Comparison of ENCODE assay signal across 22 cellular contexts in genomic region chr19:16892868-16893685, GRCh38. TPM values are rescaled to one million over a fixed set of nuclear protein-coding genes. Genes with fewer than 3 reads are reported as not detected.
A peak's percentile ranks its signal among the peaks of the same experiment; 100 is the strongest.
DNase-seq lines count a peak whose midpoint lies in the region; ATAC-seq and TF ChIP-seq lines count a peak whose summit lies in the region.
"Had no signal": no experiment of that assay in that cellular context is flagged by ENCODE, and none has a peak within 500 bp of the region (broad histone marks: within the 10 kb centered on the region; RNA-seq: fewer than 3 reads in every experiment).

No MANE protein-coding gene starts in this region.

- no peaks in the 10 kb centered on the region for H3F3A ChIP-seq in SU-DHL-6 (ENCODE audit: insufficient read depth)
- H3F3A ChIP-seq in PC-3 (ENCODE audit: low read length, unreplicated experiment) = no peaks in the 10 kb centered on the region

- peaks cover 81 to 94% (median 93%) of the 10 kb centered on the region in 10 experiments for H3K4me1 ChIP-seq in BLaER1 treated with 17β-estradiol and CSF1 and Interleukin-3, amounts not matched to agents 10 nM and 100 nM
- peaks cover 6% of the 10 kb centered on the region; the same call in 1 of the 2 replicates for H3K4me1 ChIP-seq in PC-3 (ENCODE audit: insufficient read depth, low read length)

- peaks cover 0 to 32% (median 8%) of the 10 kb centered on the region in 3 donors for H3K27me3 Mint-ChIP-seq in naive B cell

- H3K9me2 ChIP-seq in SU-DHL-6 (replicated peaks; ENCODE audit: insufficient read depth, low read length) (no peaks in the 10 kb centered on the region), PC-3 (replicated peaks; ENCODE audit: low read length) (no peaks in the 10 kb centered on the region)

- H2AFZ ChIP-seq in SU-DHL-6 (ENCODE audit: low read depth, low read length, severe bottlenecking) (no peak overlapping the region), PC-3 (ENCODE audit: low read length) (no peak overlapping the region)

- peak overlapping the region; percentile 33 to 85 (median 73) for H3K4me3 Mint-ChIP-seq in naive B cell
- H3K4me3 Mint-ChIP-seq: activated CD8-positive, alpha-beta memory T cell treated with anti-CD3 and anti-CD28 coated beads, Interleukin-2, amount 10 ng/mL, durations not matched to agents 7 days and 5 days had no signal

- peak overlapping the region; percentile 50 to 96 (median 90); a peak in 21 of 22 replicates for H3K27ac ChIP-seq in BLaER1 treated with 17β-estradiol and CSF1 and Interleukin-3, amounts not matched to agents 10 nM and 100 nM
- H3K27ac ChIP-seq in SU-DHL-6 (ENCODE audit: low read depth, low read length) (peak overlapping the region; percentile 65), PC-3 (ENCODE audit: low read length) (no peak overlapping the region)
- H3K27ac ChIP-seq: esophagus squamous epithelium, neutrophil had no signal

- BruUV-seq in PC-3 (replicated peaks; lab: Mats Ljungman, UMichigan) = no TSS peak

- H3K36me3 ChIP-seq in BLaER1 treated with 17β-estradiol and CSF1 and Interleukin-3, amounts not matched to agents 10 nM and 100 nM = peaks cover 0 to 9% (median 0%) of the 10 kb centered on the region in 11 experiments; a peak in 2 of 22 replicates
- H3K36me3 ChIP-seq in SU-DHL-6 (ENCODE audit: low read length) (no peaks in the 10 kb centered on the region), PC-3 (ENCODE audit: low read depth, low read length) (no peaks in the 10 kb centered on the region), H7 (replicated peaks; ENCODE audit: control insufficient read depth, insufficient read depth, low read length) (no peaks in the 10 kb centered on the region)
- H3K36me3 ChIP-seq: esophagus squamous epithelium, heart left ventricle, neutrophil had no signal

- no peaks in the 10 kb centered on the region for H3K79me2 ChIP-seq in SU-DHL-6 (ENCODE audit: insufficient read depth, low read length)
- H3K79me2 ChIP-seq in PC-3 (ENCODE audit: low read length) = no peaks in the 10 kb centered on the region

- peaks cover 0 to 4% (median 0%) of the 10 kb centered on the region in 11 experiments; a peak in 1 of 22 replicates for H4K20me1 ChIP-seq in BLaER1 treated with 17β-estradiol and CSF1 and Interleukin-3, amounts not matched to agents 10 nM and 100 nM
- no peaks in the 10 kb centered on the region for H4K20me1 ChIP-seq in SU-DHL-6 (ENCODE audit: low read depth, low read length)
- no peaks in the 10 kb centered on the region for H4K20me1 ChIP-seq in PC-3 (ENCODE audit: low read length)

- peak overlapping the region; percentile 95 to 100 (median 99) for H3K4me2 ChIP-seq in BLaER1 treated with 17β-estradiol and CSF1 and Interleukin-3, amounts not matched to agents 10 nM and 100 nM
- H3K4me2 ChIP-seq in SU-DHL-6 (ENCODE audit: low read depth, low read length, poor library complexity, severe bottlenecking) (peak overlapping the region; percentile 11), PC-3 (ENCODE audit: low read length) (no peak overlapping the region)

- DNase-seq in GM19238 (ENCODE audit: insufficient read length, low spot score) = peak; percentile 61
- DNase-seq in naive B cell = peak; percentile 8
- no peak for DNase-seq in KG1 (lab: John Stamatoyannopoulos, UW)
- no peak for DNase-seq in PC-3
- no peak for DNase-seq in H7
- DNase-seq: activated CD8-positive, alpha-beta memory T cell treated with anti-CD3 and anti-CD28 coated beads, Interleukin-2, amount 10 ng/mL, durations not matched to agents 7 days and 5 days; activated effector memory CD4-positive, alpha-beta T cell treated with anti-CD3 and anti-CD28 coated beads, Interleukin-2, amount 50 U/mL, for 16 hours; amygdala; caudate nucleus; effector CD4-positive, alpha-beta T cell; esophagus squamous epithelium; Kasumi-1; NCI-H1417 had no signal

- H3K27me3 ChIP-seq in BLaER1 treated with 17β-estradiol and CSF1 and Interleukin-3, amounts not matched to agents 10 nM and 100 nM = no peaks in the 10 kb centered on the region
- H3K27me3 ChIP-seq in SU-DHL-6 (ENCODE audit: low read length) = no peaks in the 10 kb centered on the region
- H3K27me3 ChIP-seq in PC-3 (ENCODE audit: low read length) = no peaks in the 10 kb centered on the region
- peaks cover 9% of the 10 kb centered on the region for H3K27me3 ChIP-seq in H7 (ENCODE audit: control insufficient read depth, insufficient read depth, low read length)

- peak overlapping the region; percentile 28 to 91 (median 78); a peak in 21 of 22 replicates for H3K9ac ChIP-seq in BLaER1 treated with 17β-estradiol and CSF1 and Interleukin-3, amounts not matched to agents 10 nM and 100 nM
- H3K9ac ChIP-seq in SU-DHL-6 (ENCODE audit: low read length) (peak overlapping the region; percentile 1; the same call in 1 of the 2 replicates), PC-3 (ENCODE audit: low read length) (no peak overlapping the region)

- CTCF ChIA-PET in PC-3 (lab: Charles Lee) = no interaction called here

- no peaks in the 10 kb centered on the region for H3K9me3 ChIP-seq in BLaER1 treated with 17β-estradiol and CSF1 and Interleukin-3, amounts not matched to agents 10 nM and 100 nM (replicated peaks in 1 of 11)
- H3K9me3 ChIP-seq in SU-DHL-6 (ENCODE audit: insufficient read depth, low read length) (no peaks in the 10 kb centered on the region), PC-3 (ENCODE audit: low read length) (no peaks in the 10 kb centered on the region)
- H3K9me3 ChIP-seq: esophagus squamous epithelium, heart left ventricle, neutrophil had no signal

- no peak for ATAC-seq in naive B cell (ENCODE audit: low read depth in 2 of 2)
- ATAC-seq in GM19455 (IDR thresholded peaks at IDR 0.05; ENCODE audit: unreplicated experiment) = no peak
- ATAC-seq in PC-3 = no peak
- ATAC-seq: activated CD4-positive, CD25-positive, alpha-beta regulatory T cell treated with anti-CD3 and anti-CD28 coated beads, Interleukin-2, amount 50 U/mL, for 24 hours; activated CD8-positive, alpha-beta memory T cell treated with anti-CD3 and anti-CD28 coated beads, Interleukin-2, amount 10 ng/mL, durations not matched to agents 7 days and 5 days; heart left ventricle; Right ventricle myocardium inferior had no signal

- no peaks in the 10 kb centered on the region for H3K36me3 Mint-ChIP-seq in naive B cell
- H3K36me3 Mint-ChIP-seq: activated CD8-positive, alpha-beta memory T cell treated with anti-CD3 and anti-CD28 coated beads, Interleukin-2, amount 10 ng/mL, durations not matched to agents 7 days and 5 days had no signal

- POLR2A ChIA-PET in PC-3 (lab: Charles Lee; ENCODE audit: unreplicated experiment) = no interaction called here

- peak overlapping the region; percentile 66 to 96 (median 88) for H3K27ac Mint-ChIP-seq in naive B cell
- H3K27ac Mint-ChIP-seq: activated CD8-positive, alpha-beta memory T cell treated with anti-CD3 and anti-CD28 coated beads, Interleukin-2, amount 10 ng/mL, durations not matched to agents 7 days and 5 days had no signal

- no peaks in the 10 kb centered on the region for H3K9me3 Mint-ChIP-seq in naive B cell

- peak overlapping the region in 8 of 10 experiments; percentile 8 to 71 (median 33); a peak in 13 of 20 replicates for H3K4me3 ChIP-seq in BLaER1 treated with 17β-estradiol and CSF1 and Interleukin-3, amounts not matched to agents 10 nM and 100 nM
- no peak overlapping the region for H3K4me3 ChIP-seq in SU-DHL-6 (ENCODE audit: insufficient read depth, low read length, poor library complexity, severe bottlenecking)
- H3K4me3 ChIP-seq in PC-3 (ENCODE audit: low read length) = no peak overlapping the region
- H3K4me3 ChIP-seq in H7 (ENCODE audit: insufficient read depth, low read depth, low read length) = no peak overlapping the region
- H3K4me3 ChIP-seq: esophagus squamous epithelium, heart left ventricle had no signal

- TF ChIP-seq CTCF in SU-DHL-6 (IDR thresholded peaks at IDR 0.05; ENCODE audit: insufficient read depth, low read length, poor library complexity, severe bottlenecking) = no peak
- TF ChIP-seq CTCF in PC-3 (conservative IDR thresholded peaks at IDR 0.05; ENCODE audit: low read depth, low read length) = no peak

- intact Hi-C loops in PC-3 (cut with micrococcal nuclease) = loop anchor here (10.0 kb wide), 2 partner anchors 58 to 162 kb away; no protein-coding TSS in a partner anchor

- peaks cover 22 to 61% (median 58%) of the 10 kb centered on the region in 3 donors for H3K4me1 Mint-ChIP-seq in naive B cell

RNA-seq across cellular contexts. Expression of gene F2RL3, which starts 4.3 kb away (rescaled TPM):
- polyA plus RNA-seq in naive B cell (ENCODE audit: low read depth in 6 of 6) = under 1 TPM in 1 of 6 donors, not detected in 5; 0.17 TPM
- total RNA-seq in PC-3 (2014; rRNA removed) = 0.07 and 0.23 TPM in 2 replicates
- total RNA-seq in H7 (2014; rRNA removed; shearing (Covaris generic)) = not detected in 2 replicates
- total RNA-seq: H1 had no signal
- polyA plus RNA-seq: H1, keratinocyte had no signal

Comparison
In these comparisons a context has a peak if more than half of its experiments do, and no peak if none do; other contexts are left out.
1. H3K4me3 ChIP-seq: peak in BLaER1 treated with 17β-estradiol and CSF1 and Interleukin-3, amounts not matched to agents 10 nM and 100 nM (8 of 10); none in SU-DHL-6 (single experiment), PC-3 (single experiment) and H7 (single experiment).
2. DNase-seq: peak in GM19238 (single experiment) and naive B cell (single experiment); none in KG1 (single experiment), PC-3 (single experiment) and H7 (single experiment).